In the genomic region with DNA sequence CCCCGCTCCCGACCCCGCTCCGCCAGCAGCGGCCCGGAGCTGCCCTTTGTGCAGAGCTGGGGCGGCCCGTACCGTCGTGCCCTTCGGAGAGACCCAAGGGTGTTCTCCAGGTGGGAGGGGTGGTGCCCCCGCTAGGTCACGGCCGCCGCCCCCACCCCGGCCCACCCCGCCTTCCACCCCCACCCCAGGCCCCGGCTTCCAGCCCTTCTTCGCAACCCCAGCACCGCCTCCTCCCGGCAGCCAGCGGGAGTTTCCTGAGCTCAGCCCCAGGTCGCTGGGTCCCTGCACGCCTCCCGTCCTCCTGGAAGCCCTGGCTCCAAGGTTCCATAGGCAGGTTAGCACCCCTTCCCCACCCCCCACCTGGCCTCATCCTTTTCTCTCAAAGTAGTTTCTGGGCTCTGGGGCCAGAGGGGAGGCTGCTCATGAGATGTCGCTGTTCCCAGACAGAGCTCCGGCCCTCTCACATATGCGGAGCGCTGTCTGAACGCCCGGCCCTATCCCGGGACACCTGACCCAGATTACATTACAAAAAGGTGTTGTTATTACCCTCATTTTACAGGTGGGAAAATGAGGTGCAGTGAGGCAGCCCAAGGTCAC, we compare ENCODE assay signal across 7 cellular contexts. TPM values are rescaled to one million over a fixed set of nuclear protein-coding genes. Genes with fewer than 3 reads are reported as not detected.
DNase-seq lines count a peak whose midpoint lies in the region; ATAC-seq and TF ChIP-seq lines count a peak whose summit lies in the region.

No MANE protein-coding gene starts in this region.

- POLR2A ChIA-PET in HEK293 (lab: Yijun Ruan, JAX), result interaction anchor here (0.9 to 1.2 kb wide), 7 partner anchors 10 to 77 kb away, joined by 3 to 12 read pairs (median 4); partner anchors contain the start of genes FGFR3 and SLBP

- CTCF ChIA-PET in HEK293 (lab: Yijun Ruan, JAX), result interaction anchor here (0.7 to 3.0 kb wide), 7 partner anchors 9 to 131 kb away, joined by 3 to 23 read pairs (median 4); no protein-coding TSS in a partner anchor

- DNase-seq in DMS 273 (lab: John Stamatoyannopoulos, UW; ENCODE audit: unreplicated experiment), result peak; percentile 73
- DNase-seq in activated T-cell treated with anti-CD3 and anti-CD28 coated beads, Interleukin-2, amount 50 U/mL, for 4 hours, result peak; percentile 18
- DNase-seq in right atrium auricular region (ENCODE audit: low spot score), result no peak
- DNase-seq in stimulated activated effector memory CD8-positive, alpha-beta T cell treated with anti-CD3 and anti-CD28 coated beads, Interleukin-12 subunit alpha, Interleukin-12 subunit beta, amount 100 ng/mL, for 72 hours (ENCODE audit: low spot score in 2 of 2), result no peak
- DNase-seq in dedifferentiated amniotic fluid mesenchymal stem cell (ENCODE audit: extremely low spot score), result no peak
- no peak for DNase-seq in T1000 (lab: John Stamatoyannopoulos, UW)

- H3K4me1 ChIP-seq in HEK293 (ENCODE audit: control insufficient read depth, insufficient read depth, low read length), result no peaks in the 10 kb centered on the region
- H3K4me1 ChIP-seq in right atrium auricular region, result peaks cover 0 to 22% of the 10 kb centered on the region in 2 donors

- H3K27ac ChIP-seq in HEK293 (ENCODE audit: extremely low read depth, low read depth, low read length), result no peak overlapping the region
- no peak overlapping the region for H3K27ac ChIP-seq in right atrium auricular region

- H3K36me3 Mint-ChIP-seq in activated T-cell treated with anti-CD3 and anti-CD28 coated beads, Interleukin-2, amount 50 U/mL, for 4 hours (ENCODE audit: insufficient read depth), result no peaks in the 10 kb centered on the region
- no peaks in the 10 kb centered on the region for H3K36me3 Mint-ChIP-seq in stimulated activated effector memory CD8-positive, alpha-beta T cell treated with anti-CD3 and anti-CD28 coated beads, Interleukin-12 subunit alpha, Interleukin-12 subunit beta, amount 100 ng/mL, for 72 hours

- ATAC-seq in activated T-cell treated with anti-CD3 and anti-CD28 coated beads, Interleukin-2, amount 50 U/mL, for 4 hours, result peak; percentile 41 to 54
- peak; percentile 14 for ATAC-seq in stimulated activated effector memory CD8-positive, alpha-beta T cell treated with anti-CD3 and anti-CD28 coated beads, Interleukin-12 subunit alpha, Interleukin-12 subunit beta, amount 100 ng/mL, for 72 hours

- TF ChIP-seq CTCF in HEK293 (tag by site-specific recombination; IDR thresholded peaks at IDR 0.05), result no peak
- peak in 1 of 2 donors; percentile 32 for TF ChIP-seq CTCF in right atrium auricular region (IDR thresholded peaks at IDR 0.05)

- H3K4me3 Mint-ChIP-seq in activated T-cell treated with anti-CD3 and anti-CD28 coated beads, Interleukin-2, amount 50 U/mL, for 4 hours, result peak overlapping the region; percentile 56
- H3K4me3 Mint-ChIP-seq in stimulated activated effector memory CD8-positive, alpha-beta T cell treated with anti-CD3 and anti-CD28 coated beads, Interleukin-12 subunit alpha, Interleukin-12 subunit beta, amount 100 ng/mL, for 72 hours, result peak overlapping the region; percentile 55

- no peak overlapping the region for H3K27ac Mint-ChIP-seq in stimulated activated effector memory CD8-positive, alpha-beta T cell treated with anti-CD3 and anti-CD28 coated beads, Interleukin-12 subunit alpha, Interleukin-12 subunit beta, amount 100 ng/mL, for 72 hours

- H3K36me3 ChIP-seq in HEK293 (ENCODE audit: control insufficient read depth in 2 of 2, insufficient read depth in 1 of 2, low read length in 2 of 2) (no peaks in the 10 kb centered on the region), right atrium auricular region (no peaks in the 10 kb centered on the region)

- no peaks in the 10 kb centered on the region for H3K9me3 ChIP-seq in HEK293 (ENCODE audit: control insufficient read depth, insufficient read depth, low read depth, low read length)
- H3K9me3 ChIP-seq in right atrium auricular region, result no peaks in the 10 kb centered on the region

- no peaks in the 10 kb centered on the region for H3K9me3 Mint-ChIP-seq in activated T-cell treated with anti-CD3 and anti-CD28 coated beads, Interleukin-2, amount 50 U/mL, for 4 hours
- no peaks in the 10 kb centered on the region for H3K9me3 Mint-ChIP-seq in stimulated activated effector memory CD8-positive, alpha-beta T cell treated with anti-CD3 and anti-CD28 coated beads, Interleukin-12 subunit alpha, Interleukin-12 subunit beta, amount 100 ng/mL, for 72 hours

- H3K4me3 ChIP-seq in HEK293 (ENCODE audit: low read depth, low read length), result peak overlapping the region; percentile 26
- H3K4me3 ChIP-seq in right atrium auricular region, result peak overlapping the region; percentile 44 to 58

- peaks cover 2% of the 10 kb centered on the region for H3K4me1 Mint-ChIP-seq in activated T-cell treated with anti-CD3 and anti-CD28 coated beads, Interleukin-2, amount 50 U/mL, for 4 hours (ENCODE audit: low read depth)
- H3K4me1 Mint-ChIP-seq in stimulated activated effector memory CD8-positive, alpha-beta T cell treated with anti-CD3 and anti-CD28 coated beads, Interleukin-12 subunit alpha, Interleukin-12 subunit beta, amount 100 ng/mL, for 72 hours, result peaks cover 5% of the 10 kb centered on the region

- H3K27me3 Mint-ChIP-seq in activated T-cell treated with anti-CD3 and anti-CD28 coated beads, Interleukin-2, amount 50 U/mL, for 4 hours (ENCODE audit: low read depth), result peaks cover 27% of the 10 kb centered on the region

- H3K27me3 ChIP-seq in right atrium auricular region, result no peaks in the 10 kb centered on the region

TF ChIP-seq in HEK293, 187 proteins besides CTCF, POLR2A, EP300 and RAD21:
- TF ChIP-seq ZBTB49 (tag by site-specific recombination; IDR thresholded peaks at IDR 0.05; ENCODE audit: low read depth), result no peak
- TF ChIP-seq IKZF3 (tag by site-specific recombination; IDR thresholded peaks at IDR 0.05), result peak; percentile 42; the same call in 1 of the 2 replicates

RNA-seq across cellular contexts. Expression of gene FGFR3, which starts 25.2 kb away (rescaled TPM):
- total RNA-seq in activated T-cell treated with anti-CD3 and anti-CD28 coated beads, Interleukin-2, amount 50 U/mL, for 4 hours, result under 1 TPM; 0.08 to 0.30 (median 0.29) TPM
- 10 to 100 TPM in 1 of 2 donors, 1 to 10 TPM in 1; 2.6 to 15.4 TPM for total RNA-seq in right atrium auricular region

RNA-seq across cellular contexts. Expression of gene TACC3, which starts 46.5 kb away (rescaled TPM):
- total RNA-seq in activated T-cell treated with anti-CD3 and anti-CD28 coated beads, Interleukin-2, amount 50 U/mL, for 4 hours, result 10 to 100 TPM; 53.1 to 75.0 (median 69.3) TPM
- 1 to 10 TPM; 3.7 to 5.3 TPM for total RNA-seq in right atrium auricular region

RNA-seq across cellular contexts. Expression of gene TMEM129, which starts 46.7 kb away (rescaled TPM):
- total RNA-seq in activated T-cell treated with anti-CD3 and anti-CD28 coated beads, Interleukin-2, amount 50 U/mL, for 4 hours, result 10 to 100 TPM; 17.4 to 21.8 (median 17.6) TPM
- 10 to 100 TPM; 59.0 to 75.4 TPM for total RNA-seq in right atrium auricular region

RNA-seq across cellular contexts. Expression of gene SLBP, which starts 55.7 kb away (rescaled TPM):
- 100 to 1,000 TPM; 131 to 171 (median 147) TPM for total RNA-seq in activated T-cell treated with anti-CD3 and anti-CD28 coated beads, Interleukin-2, amount 50 U/mL, for 4 hours
- 10 to 100 TPM; 15.6 to 20.1 TPM for total RNA-seq in right atrium auricular region

Comparison
In these comparisons a context has a peak if more than half of its experiments do, and no peak if none do; other contexts are left out.
1. DNase-seq: peak in DMS 273 (single experiment) and activated T-cell treated with anti-CD3 and anti-CD28 coated beads, Interleukin-2, amount 50 U/mL, for 4 hours (single experiment); none in right atrium auricular region (single experiment), stimulated activated effector memory CD8-positive, alpha-beta T cell treated with anti-CD3 and anti-CD28 coated beads, Interleukin-12 subunit alpha, Interleukin-12 subunit beta, amount 100 ng/mL, for 72 hours (0 of 2), dedifferentiated amniotic fluid mesenchymal stem cell (single experiment) and T1000 (single experiment).
2. RNA of gene TACC3, which starts 46.5 kb away (total RNA-seq): 53.1 to 75.0 TPM in activated T-cell treated with anti-CD3 and anti-CD28 coated beads, Interleukin-2, amount 50 U/mL, for 4 hours; 3.7 to 5.3 TPM in right atrium auricular region; every median in the first group is over 4 times any median in the second.